ENCODE assay signal across 8 cellular contexts in the genomic region with DNA sequence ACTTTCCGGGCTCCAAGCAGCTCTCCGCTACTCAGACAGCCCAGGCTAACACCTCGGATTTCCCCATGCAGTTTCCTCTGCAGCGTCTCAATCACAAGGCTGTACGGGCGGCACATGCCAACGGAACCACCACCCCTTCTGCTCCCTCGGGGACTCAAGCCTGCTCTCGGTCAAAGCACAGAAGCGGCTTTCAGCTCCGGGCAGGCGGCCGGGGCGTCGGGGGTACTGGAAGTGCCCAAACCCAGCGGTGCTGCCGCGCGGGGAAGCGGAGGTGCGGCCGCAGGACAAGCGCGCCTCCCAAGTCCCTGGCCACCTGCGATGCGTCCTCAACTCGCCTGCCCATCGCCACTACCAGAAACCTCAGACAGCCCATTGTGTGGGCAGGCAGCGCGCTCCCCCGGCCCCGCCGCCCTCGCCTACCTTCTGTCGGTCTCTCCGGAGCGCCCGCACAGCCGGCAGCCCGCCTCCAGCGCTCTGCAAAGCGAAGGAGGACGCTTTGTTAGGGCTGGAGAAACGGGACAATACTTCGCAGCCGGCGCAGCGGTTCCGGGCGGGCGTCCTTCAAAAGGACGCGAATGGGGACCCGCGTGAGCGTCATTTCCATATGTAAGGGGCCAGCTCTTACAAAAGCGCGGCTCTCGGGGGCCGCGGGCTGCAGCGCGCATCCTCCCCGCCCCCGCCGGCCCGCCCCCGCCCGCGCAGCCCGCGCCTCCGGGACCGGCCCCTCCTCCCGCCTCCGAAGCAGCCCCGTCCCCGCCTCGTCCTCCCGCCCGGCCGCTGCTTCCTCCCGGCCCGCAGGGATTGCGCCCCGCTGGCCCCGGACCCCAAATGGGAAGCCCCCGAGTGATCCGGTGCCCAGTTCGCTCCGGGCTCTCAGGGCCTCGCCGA. TPM values are rescaled to one million over a fixed set of nuclear protein-coding genes. Genes with fewer than 3 reads are reported as not detected.
DNase-seq lines count a peak whose midpoint lies in the region; ATAC-seq and TF ChIP-seq lines count a peak whose summit lies in the region.

No MANE protein-coding gene starts in this region.

- DNase-seq in G401 (ENCODE audit: low spot score) (peak; percentile 72), H7 (peak; percentile 92), T-helper 22 cell (ENCODE audit: low read depth) (peak; percentile 49), body of pancreas (peak; percentile 36 to 52 (median 48)), NCI-H774 (lab: John Stamatoyannopoulos, UW) (no peak)

- H2AFZ ChIP-seq in Loucy (ENCODE audit: low read length), result peak overlapping the region; percentile 32; the same call in 1 of the 2 replicates

- peaks cover 48% of the 10 kb centered on the region for H4K20me1 ChIP-seq in Loucy (ENCODE audit: insufficient read depth, low read length, poor library complexity, severe bottlenecking)

- WGBS in body of pancreas, 2 donors, result 0% methylated on average over 13 to 79 of the region's 93 CpGs

- H3K4me2 ChIP-seq in Loucy (ENCODE audit: low read depth, low read length, poor library complexity, severe bottlenecking), result peak overlapping the region; percentile 98

- H3K4me3 ChIP-seq in H7 (ENCODE audit: insufficient read depth, low read depth, low read length) (peak overlapping the region; percentile 71), Loucy (ENCODE audit: low read length, poor library complexity, severe bottlenecking) (peak overlapping the region; percentile 84), body of pancreas (peak overlapping the region; percentile 9 to 57), iPS-20b (ENCODE audit: low read length) (peak overlapping the region; percentile 87), skeletal muscle tissue (ENCODE audit: low read length in 3 of 3) (peak overlapping the region; percentile 78 to 89 (median 78))

- H3K4me1 ChIP-seq in Loucy (ENCODE audit: insufficient read depth, low read length, poor library complexity, severe bottlenecking) (peaks cover 49% of the 10 kb centered on the region), body of pancreas (peaks cover 27% of the 10 kb centered on the region), iPS-20b (ENCODE audit: insufficient read depth, low read length) (peaks cover 15% of the 10 kb centered on the region; the same call in 1 of the 2 replicates), skeletal muscle tissue (ENCODE audit: control insufficient read depth in 3 of 3, insufficient read depth in 3 of 3, low read length in 3 of 3) (peaks cover 13 to 35% (median 16%) of the 10 kb centered on the region in 3 donors)

- H3K9me3 ChIP-seq in Loucy (ENCODE audit: insufficient read depth, low read depth, low read length) (no peaks in the 10 kb centered on the region), body of pancreas (no peaks in the 10 kb centered on the region), iPS-20b (ENCODE audit: insufficient read depth, low read depth, low read length) (no peaks in the 10 kb centered on the region), skeletal muscle tissue (ENCODE audit: control insufficient read depth in 3 of 3, low read length in 3 of 3) (no peaks in the 10 kb centered on the region)

- TF ChIP-seq CTCF in Loucy (conservative IDR thresholded peaks at IDR 0.05; ENCODE audit: low read length) (no peak), body of pancreas (IDR thresholded peaks at IDR 0.05) (no peak)

- intact Hi-C loops in body of pancreas (cut with DNase I), result no loop called here

- H3K36me3 ChIP-seq in H7 (replicated peaks; ENCODE audit: control insufficient read depth, insufficient read depth, low read length), result no peaks in the 10 kb centered on the region
- no peaks in the 10 kb centered on the region for H3K36me3 ChIP-seq in Loucy (ENCODE audit: insufficient read depth, low read length)
- H3K36me3 ChIP-seq in body of pancreas (replicated peaks in 1 of 2; ENCODE audit: insufficient read depth in 1 of 2, low read depth in 2 of 2), result no peaks in the 10 kb centered on the region
- H3K36me3 ChIP-seq in iPS-20b (ENCODE audit: insufficient read depth, low read depth, low read length), result no peaks in the 10 kb centered on the region
- no peaks in the 10 kb centered on the region for H3K36me3 ChIP-seq in skeletal muscle tissue (ENCODE audit: control insufficient read depth in 3 of 3, insufficient read depth in 3 of 3, low read length in 3 of 3)

- H3K27ac ChIP-seq in body of pancreas (peak overlapping the region; percentile 52 to 80 (median 67)), iPS-20b (ENCODE audit: low read length) (no peak overlapping the region), skeletal muscle tissue (ENCODE audit: low read depth, low read length) (peak overlapping the region; percentile 51)

- H3K9me2 ChIP-seq in Loucy (replicated peaks; ENCODE audit: low read depth, low read length), result no peaks in the 10 kb centered on the region

- in situ Hi-C loops in G401 (cut with HindIII; ENCODE audit: low sequenced_read_pairs), result no loop called here

- ATAC-seq in body of pancreas, result peak; percentile 24

- H3K27me3 ChIP-seq in H7 (ENCODE audit: control insufficient read depth, insufficient read depth, low read length) (peaks cover 73% of the 10 kb centered on the region), Loucy (ENCODE audit: insufficient read depth, low read length, poor library complexity, severe bottlenecking) (no peaks in the 10 kb centered on the region), body of pancreas (no peaks in the 10 kb centered on the region), iPS-20b (ENCODE audit: insufficient read depth, low read length) (peaks cover 91% of the 10 kb centered on the region), skeletal muscle tissue (ENCODE audit: control insufficient read depth in 3 of 3, insufficient read depth in 3 of 3, low read length in 3 of 3) (no peaks in the 10 kb centered on the region)

- H3F3A ChIP-seq in Loucy (ENCODE audit: low read depth), result no peaks in the 10 kb centered on the region

- H3K9ac ChIP-seq in Loucy (ENCODE audit: low read depth, low read length, poor library complexity, severe bottlenecking), result peak overlapping the region; percentile 78
- peak overlapping the region; percentile 73; the same call in 1 of the 2 replicates for H3K9ac ChIP-seq in iPS-20b (ENCODE audit: low read depth, low read length)
- peak overlapping the region; percentile 70 to 82 (median 82) for H3K9ac ChIP-seq in skeletal muscle tissue (ENCODE audit: low read depth in 1 of 3, low read length in 3 of 3)

- H3K79me2 ChIP-seq in Loucy (ENCODE audit: insufficient read depth, low read length), result peaks cover 55% of the 10 kb centered on the region

- TF ChIP-seq POLR2A in body of pancreas (IDR thresholded peaks at IDR 0.05), result peak in 1 of 3 donors; percentile 7

RNA-seq across cellular contexts. Expression of a gene that starts 0.7 kb away (rescaled TPM):
- 0.37 and 3.6 TPM in 2 replicates for total RNA-seq in G401 (2014; rRNA removed; shearing (Covaris generic))
- total RNA-seq in H7 (2014; rRNA removed; shearing (Covaris generic)), result 8.5 and 14.2 TPM in 2 replicates
- total RNA-seq in body of pancreas (10 to 100 TPM in 1 of 2 donors, 1 to 10 TPM in 1; 6.6 to 16.9 TPM), skeletal muscle tissue (24.0 TPM)

RNA-seq across cellular contexts. Expression of a gene that starts 41.6 kb away (rescaled TPM):
- not detected in 2 replicates for total RNA-seq in G401 (2014; rRNA removed; shearing (Covaris generic))
- 9.6 and 19.3 TPM in 2 replicates for total RNA-seq in H7 (2014; rRNA removed; shearing (Covaris generic))
- not detected for total RNA-seq in body of pancreas
- total RNA-seq in skeletal muscle tissue, result not detected

Comparison
In these comparisons a context has a peak if more than half of its experiments do, and no peak if none do; other contexts are left out.
1. H3K4me3 ChIP-seq: peak in every context shown above with its lines; median percentile 87 in iPS-20b; 84 in Loucy; 78 in skeletal muscle tissue; 71 in H7; 33 in body of pancreas.
2. RNA of a gene that starts 41.6 kb away (total RNA-seq): 9.6 to 19.3 TPM in H7; not detected in G401, not detected in body of pancreas and not detected in skeletal muscle tissue (single experiment); every median in the first group is over 10 times any median in the second.
3. Peak in every context shown above with its lines, with median percentiles within 50 percentile points of each other: H3K9ac ChIP-seq.